ENCODE assay signal across 21 cellular contexts in the genomic region with DNA sequence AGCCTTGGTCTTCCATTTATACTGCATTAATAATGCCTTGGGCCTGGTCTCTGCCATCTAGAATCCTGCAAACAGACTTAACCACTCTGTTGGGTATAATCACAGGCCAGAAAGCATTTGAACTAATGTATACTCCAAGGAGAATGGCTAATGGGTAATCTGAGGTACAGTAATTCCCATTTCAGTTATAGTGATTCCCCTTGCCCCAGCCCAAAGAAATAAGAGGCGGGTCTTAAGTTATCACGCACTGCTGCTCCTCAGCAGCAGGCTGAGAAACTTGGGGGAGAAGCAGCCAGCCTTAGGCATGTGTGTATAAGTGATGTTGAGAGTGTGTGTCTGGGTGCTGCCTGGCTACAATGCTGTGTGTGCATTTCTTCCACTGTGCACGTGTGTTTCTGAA. TPM values are rescaled to one million over a fixed set of nuclear protein-coding genes. Genes with fewer than 3 reads are reported as not detected.
A peak's percentile ranks its signal among the peaks of the same experiment; 100 is the strongest.
DNase-seq lines count a peak whose midpoint lies in the region; ATAC-seq, FAIRE-seq and TF ChIP-seq lines count a peak whose summit lies in the region.
"Had no signal": no experiment of that assay in that cellular context is flagged by ENCODE, and none has a peak within 500 bp of the region (broad histone marks: within the 10 kb centered on the region; RNA-seq: fewer than 3 reads in every experiment).

No MANE protein-coding gene starts in this region.

- DNase-seq in HFF-Myc (ENCODE audit: extremely low read depth, low read depth) (no peak), RWPE2 (ENCODE audit: low spot score) (no peak), keratinocyte (ENCODE audit: low read depth, low spot score) (no peak), type B pancreatic cell (ENCODE audit: extremely low spot score, unreplicated experiment) (no peak)
- DNase-seq in activated naive CD4-positive, alpha-beta T cell treated with anti-CD3 and anti-CD28 coated beads, Interleukin-2, amount 50 U/mL, for 16 hours = no peak
- no peak for DNase-seq in stimulated activated CD4-positive, alpha-beta T cell treated with anti-CD3 and anti-CD28 coated beads, Interleukin-1b, Interleukin-23, amount 100 ng/mL, for 48 hours
- DNase-seq: 8988T; CD4-positive, alpha-beta memory T cell; DMS153; DMS79; GDM1; GM23248; HCEC 1CT; HFFc6 had no signal

- H3K4me3 Mint-ChIP-seq in type B pancreatic cell = peak overlapping the region; percentile 67
- H3K4me3 Mint-ChIP-seq: HFFc6 had no signal

- peak; percentile 76 for FAIRE-seq in keratinocyte (lab: Jason Lieb, UNC)
- FAIRE-seq: GM12892, GM18507, H54, HepG2 had no signal

- H3K9me3 ChIP-seq in RWPE2 (ENCODE audit: severe bottlenecking) = no peaks in the 10 kb centered on the region
- H3K9me3 ChIP-seq in keratinocyte (ENCODE audit: control insufficient read depth, low read depth, low read length) = no peaks in the 10 kb centered on the region

- H3K9ac ChIP-seq in keratinocyte (ENCODE audit: control insufficient read depth, extremely low read depth, insufficient read depth, low read length) = no peak overlapping the region
- H3K9ac ChIP-seq: BLaER1, GM23248 had no signal

- H3K27me3 ChIP-seq in RWPE2 (ENCODE audit: insufficient read depth, poor library complexity, severe bottlenecking) (no peaks in the 10 kb centered on the region), keratinocyte (ENCODE audit: control insufficient read depth, extremely low read depth, insufficient read depth, low read length) (no peaks in the 10 kb centered on the region)
- H3K27me3 ChIP-seq: BLaER1 had no signal

- peaks cover 58% of the 10 kb centered on the region for H3K27me3 Mint-ChIP-seq in type B pancreatic cell

- no peaks in the 10 kb centered on the region for H4K20me1 ChIP-seq in keratinocyte (ENCODE audit: control insufficient read depth, extremely low read depth, insufficient read depth, low read length)
- H4K20me1 ChIP-seq: BLaER1 had no signal

- H3K9me1 ChIP-seq in keratinocyte (ENCODE audit: control insufficient read depth, extremely low read depth, insufficient read depth, low read length) = peaks cover 2% of the 10 kb centered on the region

- peaks cover 32% of the 10 kb centered on the region for H3K4me1 Mint-ChIP-seq in type B pancreatic cell (ENCODE audit: unreplicated experiment)

- H3K4me1 ChIP-seq in RWPE2 (ENCODE audit: insufficient read depth, poor library complexity, severe bottlenecking) (peaks cover 47% of the 10 kb centered on the region), keratinocyte (ENCODE audit: control insufficient read depth, extremely low read depth, insufficient read depth, low read length) (peaks cover 56% of the 10 kb centered on the region)
- H3K4me1 ChIP-seq: BLaER1 had no signal

- H2AFZ ChIP-seq in keratinocyte (ENCODE audit: control insufficient read depth, low read length) = no peak overlapping the region
- H2AFZ ChIP-seq: GM23248 had no signal

- H3K36me3 ChIP-seq in RWPE2 (ENCODE audit: low read depth) = peaks cover 14% of the 10 kb centered on the region
- H3K36me3 ChIP-seq in keratinocyte (ENCODE audit: control insufficient read depth in 2 of 2, extremely low read depth in 1 of 2, insufficient read depth in 2 of 2, low read length in 2 of 2) = peaks cover 0 to 14% of the 10 kb centered on the region in 2 experiments
- H3K36me3 ChIP-seq: BLaER1 had no signal

- H3K79me2 ChIP-seq in keratinocyte (ENCODE audit: control insufficient read depth, insufficient read depth, low read length) = peaks cover 48% of the 10 kb centered on the region

- peak overlapping the region; percentile 6 for H3K4me3 ChIP-seq in HFF-Myc (replicated peaks; ENCODE audit: low read depth, low read length)
- H3K4me3 ChIP-seq in RWPE2 (ENCODE audit: severe bottlenecking) = no peak overlapping the region
- H3K4me3 ChIP-seq in keratinocyte (ENCODE audit: control insufficient read depth in 2 of 3, extremely low read depth in 1 of 3, insufficient read depth in 2 of 3, low read depth in 1 of 3, low read length in 3 of 3) = no peak overlapping the region
- H3K4me3 ChIP-seq: BLaER1, GM23248 had no signal

- H3K9me3 Mint-ChIP-seq in type B pancreatic cell = peaks cover 4% of the 10 kb centered on the region
- H3K9me3 Mint-ChIP-seq: HFFc6 had no signal

- ATAC-seq in RWPE2 (ENCODE audit: low read depth) (no peak), HG02763 (IDR thresholded peaks at IDR 0.05; ENCODE audit: unreplicated experiment) (no peak)
- ATAC-seq: HepG2 had no signal

- no peaks in the 10 kb centered on the region for H3K36me3 Mint-ChIP-seq in type B pancreatic cell
- H3K36me3 Mint-ChIP-seq: CD14-positive monocyte; CD4-positive, alpha-beta memory T cell had no signal

- H3K4me2 ChIP-seq in keratinocyte (ENCODE audit: control insufficient read depth, extremely low read depth, insufficient read depth, low read depth, low read length) = peak overlapping the region; percentile 71
- H3K4me2 ChIP-seq: BLaER1 had no signal

- dilution Hi-C loops in keratinocyte (cut with MboI; ENCODE audit: extremely low pct_ligation_motif_present, low sequenced_read_pairs) = no loop called here

- TF ChIP-seq CTCF in HFF-Myc (IDR thresholded peaks at IDR 0.05; ENCODE audit: low read depth, low read length, missing control alignments) = no peak
- TF ChIP-seq CTCF in RWPE2 (IDR thresholded peaks at IDR 0.05; ENCODE audit: poor library complexity, severe bottlenecking) = no peak
- no peak for TF ChIP-seq CTCF in keratinocyte (optimal IDR thresholded peaks at IDR 0.05 in 1 of 3, IDR thresholded peaks at IDR 0.05 in 1 of 3, conservative IDR thresholded peaks at IDR 0.05 in 1 of 3; ENCODE audit: extremely low read depth in 1 of 3, insufficient read depth in 2 of 3, low read length in 3 of 3)
- no peak for TF ChIP-seq CTCF in type B pancreatic cell (conservative IDR thresholded peaks at IDR 0.05)

- H3K27ac ChIP-seq in RWPE2 (ENCODE audit: poor library complexity, severe bottlenecking) (peak overlapping the region; percentile 75), keratinocyte (ENCODE audit: control insufficient read depth, insufficient read depth, low read length) (peak overlapping the region; percentile 32)
- H3K27ac ChIP-seq: BLaER1, GM23248 had no signal

- H3K27ac Mint-ChIP-seq in type B pancreatic cell = no peak overlapping the region
- H3K27ac Mint-ChIP-seq: CD14-positive monocyte, HFFc6 had no signal

RNA-seq across cellular contexts. Expression of a gene that starts 2.4 kb away (rescaled TPM):
- polyA plus RNA-seq in keratinocyte = 39.2 to 43.2 TPM (median 42.1 TPM) in 3 replicates
- polyA plus RNA-seq in keratinocyte (2011; ENCODE audit: low read depth) = 25.1 TPM
- polyA plus RNA-seq in keratinocyte (2011; cell fraction: cytosol; rRNA removed) = 24.8 and 26.5 TPM in 2 replicates
- 38.1 and 38.7 TPM in 2 replicates for polyA plus RNA-seq in keratinocyte (2011; cell fraction: nucleus; rRNA removed)
- 17.9 and 23.4 TPM in 2 replicates for polyA plus RNA-seq in keratinocyte (2012; ENCODE audit: low replicate concordance)
- 57.2 to 133 TPM (median 85.3 TPM) in 3 replicates for polyA minus RNA-seq in keratinocyte
- 64.3 TPM for polyA minus RNA-seq in keratinocyte (2011; cell fraction: cytosol; rRNA and poly(A)+ RNA removed)
- 33.9 and 57.2 TPM in 2 replicates for polyA minus RNA-seq in keratinocyte (2011; cell fraction: nucleus; rRNA and poly(A)+ RNA removed)
- 3.7 and 6.4 TPM in 2 replicates for total RNA-seq in type B pancreatic cell (ENCODE audit: low replicate concordance)
- total RNA-seq: HepG2 had no signal
- polyA plus RNA-seq: CD14-positive monocyte, GM23248, HepG2 had no signal
